In the genomic region with DNA sequence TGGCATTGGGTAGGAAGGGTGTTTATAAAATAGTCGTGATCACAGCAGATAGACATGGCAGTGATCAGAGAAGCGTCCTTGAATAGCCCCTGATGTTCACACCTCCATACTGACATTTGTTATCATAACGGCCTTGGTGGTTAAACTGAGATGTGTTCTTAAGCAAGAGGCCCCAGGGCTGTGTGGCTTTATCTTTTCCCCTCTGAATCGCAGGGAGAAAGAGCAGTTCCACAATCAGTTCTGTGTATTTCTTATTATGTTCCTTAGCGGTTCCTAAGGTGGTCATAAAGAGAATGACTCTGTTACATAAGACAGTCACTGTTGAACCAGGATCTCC, we compare ENCODE assay signal across 13 cellular contexts. TPM values are rescaled to one million over a fixed set of nuclear protein-coding genes. Genes with fewer than 3 reads are reported as not detected.
DNase-seq lines count a peak whose midpoint lies in the region; ATAC-seq and TF ChIP-seq lines count a peak whose summit lies in the region.
"Had no signal": no experiment of that assay in that cellular context is flagged by ENCODE, and none has a peak within 500 bp of the region (broad histone marks: within the 10 kb centered on the region; RNA-seq: fewer than 3 reads in every experiment).

No MANE protein-coding gene starts in this region.

- ATAC-seq in Right ventricle myocardium superior (ENCODE audit: poor library complexity) (peak; percentile 50), upper lobe of right lung (no peak), HG03565 (IDR thresholded peaks at IDR 0.05; ENCODE audit: unreplicated experiment) (no peak)
- ATAC-seq: T-helper 17 cell had no signal

- H3K27me3 ChIP-seq in adrenal gland (no peaks in the 10 kb centered on the region), upper lobe of right lung (no peaks in the 10 kb centered on the region)

- peak overlapping the region in 3 of 5 donors; percentile 50 to 64 (median 62) for H3K27ac ChIP-seq in adrenal gland
- H3K27ac ChIP-seq in upper lobe of right lung, result peak overlapping the region; percentile 18

- H3K36me3 ChIP-seq in adrenal gland (replicated peaks in 1 of 2) (no peaks in the 10 kb centered on the region), upper lobe of right lung (no peaks in the 10 kb centered on the region)

- 13 to 30% (median 24%) methylated on average over 5 of the region's 5 CpGs for WGBS in adrenal gland, 4 donors

- H3K36me3 Mint-ChIP-seq in nephron (ENCODE audit: low read depth), result no peaks in the 10 kb centered on the region
- H3K36me3 Mint-ChIP-seq: activated naive CD8-positive, alpha-beta T cell had no signal

- H3K4me1 Mint-ChIP-seq in nephron, result peaks cover 38% of the 10 kb centered on the region
- H3K4me1 Mint-ChIP-seq: CD8-positive, alpha-beta memory T cell; T-helper 17 cell had no signal

- H3K9me3 ChIP-seq in adrenal gland (replicated peaks in 1 of 3) (no peaks in the 10 kb centered on the region), upper lobe of right lung (no peaks in the 10 kb centered on the region)

- no peak for TF ChIP-seq CTCF in adrenal gland (IDR thresholded peaks at IDR 0.05)
- TF ChIP-seq CTCF in nephron (IDR thresholded peaks at IDR 0.05; ENCODE audit: unreplicated experiment in 3 of 3), result no peak
- TF ChIP-seq CTCF in upper lobe of right lung (IDR thresholded peaks at IDR 0.05), result no peak
- no peak for TF ChIP-seq CTCF in GM10248 (IDR thresholded peaks at IDR 0.05; ENCODE audit: control extremely low read depth, extremely low read depth, low read depth, missing control alignments)

- peak in 6 of 7 donors; percentile 26 to 57 (median 33) for DNase-seq in adrenal gland
- no peak for DNase-seq in Right ventricle myocardium superior
- no peak for DNase-seq in upper lobe of right lung
- no peak for DNase-seq in GM10248 (ENCODE audit: extremely low spot score)
- DNase-seq in glomerular visceral epithelial cell (ENCODE audit: extremely low spot score), result no peak
- DNase-seq: activated CD8-positive, alpha-beta memory T cell treated with anti-CD3 and anti-CD28 coated beads for 24 hours; CD8-positive, alpha-beta memory T cell; effector CD8-positive, alpha-beta T cell; NCI-H2227 treated with DMSO at 0.1 percent for 48 hours; T-helper 17 cell had no signal

- TF ChIP-seq POLR2A in adrenal gland (IDR thresholded peaks at IDR 0.05), result no peak

- H3K4me3 Mint-ChIP-seq in nephron, result peak overlapping the region in 1 of 3 experiments; percentile 51
- H3K4me3 Mint-ChIP-seq: activated naive CD8-positive, alpha-beta T cell; CD8-positive, alpha-beta memory T cell; T-helper 17 cell had no signal

- peaks cover 3% of the 10 kb centered on the region for H3K27me3 Mint-ChIP-seq in nephron (ENCODE audit: low read depth)
- H3K27me3 Mint-ChIP-seq: activated naive CD8-positive, alpha-beta T cell had no signal

- H3K27ac Mint-ChIP-seq in nephron, result peak overlapping the region; percentile 85 to 95 (median 92)
- H3K27ac Mint-ChIP-seq: activated naive CD8-positive, alpha-beta T cell; T-helper 17 cell had no signal

- H3K4me3 ChIP-seq in adrenal gland, result peak overlapping the region in 1 of 4 donors; percentile 27
- no peak overlapping the region for H3K4me3 ChIP-seq in upper lobe of right lung

- intact Hi-C loops in adrenal gland (cut with DNase I), result no loop called here
- intact Hi-C loops in Right ventricle myocardium superior (cut with DNase I), result no loop called here
- intact Hi-C loops in upper lobe of right lung (cut with DNase I), result no loop called here

- CTCF ChIA-PET in GM10248 (lab: Yijun Ruan, JAX), result interaction anchor here (1.6 kb wide), 1 partner anchor 17 kb away, joined by 4 read pairs; no protein-coding TSS in a partner anchor

- H3K9me3 Mint-ChIP-seq in nephron, result no peaks in the 10 kb centered on the region
- H3K9me3 Mint-ChIP-seq: CD8-positive, alpha-beta memory T cell had no signal

- POLR2A ChIA-PET in GM10248 (lab: Yijun Ruan, JAX), result no interaction called here

- H3K4me1 ChIP-seq in adrenal gland (replicated peaks in 1 of 2) (peaks cover 4 to 15% of the 10 kb centered on the region in 2 donors), upper lobe of right lung (peaks cover 17% of the 10 kb centered on the region)

RNA-seq across cellular contexts. Expression of a gene that starts 52.8 kb away (rescaled TPM):
- 10 to 100 TPM; 13.2 to 33.5 (median 22.4) TPM for total RNA-seq in adrenal gland
- 10 to 100 TPM in 2 of 3 donors, 1 to 10 TPM in 1; 9.6 to 23.3 (median 14.6) TPM for polyA plus RNA-seq in adrenal gland
- 23.5 TPM for total RNA-seq in Right ventricle myocardium superior
- total RNA-seq in upper lobe of right lung, result 13.6 TPM

Comparison
In these comparisons a context has a peak if more than half of its experiments do, and no peak if none do; other contexts are left out.
1. DNase-seq: peak in adrenal gland (6 of 7); none in Right ventricle myocardium superior (single experiment), upper lobe of right lung (single experiment), GM10248 (single experiment) and glomerular visceral epithelial cell (single experiment).